ENCODE assay signal across 9 cellular contexts in genomic region chrX:132226169-132226568, GRCh38. TPM values are rescaled to one million over a fixed set of nuclear protein-coding genes. Genes with fewer than 3 reads are reported as not detected.
DNase-seq lines count a peak whose midpoint lies in the region; ATAC-seq and TF ChIP-seq lines count a peak whose summit lies in the region.
"Had no signal": no experiment of that assay in that cellular context is flagged by ENCODE, and none has a peak within 500 bp of the region (broad histone marks: within the 10 kb centered on the region; RNA-seq: fewer than 3 reads in every experiment).

No MANE protein-coding gene starts in this region.

- no peaks in the 10 kb centered on the region for H3K27me3 ChIP-seq in parathyroid adenoma (ENCODE audit: control insufficient read depth, insufficient read depth, low read length)

- H3K9ac ChIP-seq in parathyroid adenoma, result no peak overlapping the region
- H3K9ac ChIP-seq: BLaER1 had no signal

- H3K27ac ChIP-seq in parathyroid adenoma, result no peak overlapping the region
- H3K27ac ChIP-seq: BLaER1 had no signal

- TF ChIP-seq CTCF in parathyroid adenoma (IDR thresholded peaks at IDR 0.05), result peak; percentile 19

- no peaks in the 10 kb centered on the region for H3K9me3 ChIP-seq in parathyroid adenoma (ENCODE audit: control insufficient read depth, low read length)
- H3K9me3 ChIP-seq: BLaER1 had no signal

- no peak overlapping the region for H3K4me2 ChIP-seq in parathyroid adenoma (ENCODE audit: low read length)
- H3K4me2 ChIP-seq: BLaER1 had no signal

- no peaks in the 10 kb centered on the region for H3K79me2 ChIP-seq in parathyroid adenoma

- DNase-seq in NCI-H748 (lab: John Stamatoyannopoulos, UW; ENCODE audit: unreplicated experiment), result peak; percentile 22
- DNase-seq in NCI-H748 treated with DMSO at 0.1 percent for 48 hours (lab: John Stamatoyannopoulos, UW), result no peak
- peak; percentile 7 for DNase-seq in NCI-H1694 (lab: John Stamatoyannopoulos, UW)
- DNase-seq in dermis blood vessel endothelial cell, result peak; percentile 22
- DNase-seq in NCI-H524 treated with DMSO at 0.1 percent for 48 hours (lab: John Stamatoyannopoulos, UW), result no peak
- DNase-seq in stimulated activated CD4-positive, alpha-beta T cell treated with anti-CD3 and anti-CD28 coated beads, Interleukin-4, amount 100 ng/mL, for 24 hours, result no peak

- no peak overlapping the region for H2AFZ ChIP-seq in parathyroid adenoma

- no peak for ATAC-seq in esophagus mucosa

- H3K4me1 ChIP-seq in parathyroid adenoma, result no peaks in the 10 kb centered on the region
- H3K4me1 ChIP-seq: BLaER1 had no signal

- H3K36me3 ChIP-seq in parathyroid adenoma (ENCODE audit: control insufficient read depth, insufficient read depth, low read length), result no peaks in the 10 kb centered on the region
- H3K36me3 ChIP-seq: BLaER1 had no signal

- H3K4me3 ChIP-seq in parathyroid adenoma (ENCODE audit: low read depth, low read length), result no peak overlapping the region
- H3K4me3 ChIP-seq: BLaER1 had no signal

RNA-seq across cellular contexts. Expression of gene RAP2C, which starts 6.9 kb away (rescaled TPM):
- total RNA-seq in dermis blood vessel endothelial cell (16.8 and 27.4 TPM in 2 replicates), esophagus mucosa (20.6 TPM)

Comparison
In these comparisons a context has a peak if more than half of its experiments do, and no peak if none do; other contexts are left out.
1. DNase-seq: peak in NCI-H748 (single experiment), NCI-H1694 (single experiment) and dermis blood vessel endothelial cell (single experiment); none in NCI-H748 treated with DMSO at 0.1 percent for 48 hours (single experiment), NCI-H524 treated with DMSO at 0.1 percent for 48 hours (single experiment) and stimulated activated CD4-positive, alpha-beta T cell treated with anti-CD3 and anti-CD28 coated beads, Interleukin-4, amount 100 ng/mL, for 24 hours (single experiment).